Comparison of ENCODE assay signal across 1 cellular context in genomic region chr1:58884706-58885661, GRCh38.
TF ChIP-seq lines count a peak whose summit lies in the region.

No MANE protein-coding gene starts in this region.

TF ChIP-seq in HEK293, 187 proteins besides CTCF, POLR2A, EP300 and RAD21 (continued from another document and continues in another):
- TF ChIP-seq, protein P1, sequence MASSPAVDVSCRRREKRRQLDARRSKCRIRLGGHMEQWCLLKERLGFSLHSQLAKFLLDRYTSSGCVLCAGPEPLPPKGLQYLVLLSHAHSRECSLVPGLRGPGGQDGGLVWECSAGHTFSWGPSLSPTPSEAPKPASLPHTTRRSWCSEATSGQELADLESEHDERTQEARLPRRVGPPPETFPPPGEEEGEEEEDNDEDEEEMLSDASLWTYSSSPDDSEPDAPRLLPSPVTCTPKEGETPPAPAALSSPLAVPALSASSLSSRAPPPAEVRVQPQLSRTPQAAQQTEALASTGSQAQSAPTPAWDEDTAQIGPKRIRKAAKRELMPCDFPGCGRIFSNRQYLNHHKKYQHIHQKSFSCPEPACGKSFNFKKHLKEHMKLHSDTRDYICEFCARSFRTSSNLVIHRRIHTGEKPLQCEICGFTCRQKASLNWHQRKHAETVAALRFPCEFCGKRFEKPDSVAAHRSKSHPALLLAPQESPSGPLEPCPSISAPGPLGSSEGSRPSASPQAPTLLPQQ (tag by site-specific recombination; IDR thresholded peaks at IDR 0.05): no peak
- TF ChIP-seq ZNF658 (tag by site-specific recombination; IDR thresholded peaks at IDR 0.05) (no peak), ZFP69B (tag by site-specific recombination; IDR thresholded peaks at IDR 0.05) (no peak), ZNF214 (tag by site-specific recombination; IDR thresholded peaks at IDR 0.05; ENCODE audit: borderline replicate concordance) (no peak), ZNF26 (tag by site-specific recombination; IDR thresholded peaks at IDR 0.05) (no peak), ZNF555 (tag by site-specific recombination; conservative IDR thresholded peaks at IDR 0.05) (no peak), ZBTB21 (tag by site-specific recombination; IDR thresholded peaks at IDR 0.05) (no peak), ZNF768 (tag by site-specific recombination; IDR thresholded peaks at IDR 0.05) (no peak), ZNF610 (tag by site-specific recombination; IDR thresholded peaks at IDR 0.05; ENCODE audit: borderline replicate concordance) (no peak; the same call in 1 of the 2 replicates), ZNF248 (tag by site-specific recombination; IDR thresholded peaks at IDR 0.05) (no peak), PBX3 (CRISPR knock-in tag; IDR thresholded peaks at IDR 0.05) (no peak), ZNF510 (tag by site-specific recombination; IDR thresholded peaks at IDR 0.05; ENCODE audit: insufficient replicate concordance) (no peak), ZNF394 (tag by site-specific recombination; IDR thresholded peaks at IDR 0.05; ENCODE audit: borderline replicate concordance) (no peak), PRDM4 (tag by site-specific recombination; IDR thresholded peaks at IDR 0.05) (peak; percentile 32; the same call in 1 of the 2 replicates), ZNF311 (tag by site-specific recombination; IDR thresholded peaks at IDR 0.05; ENCODE audit: borderline replicate concordance) (no peak), ZNF398 (tag by site-specific recombination; IDR thresholded peaks at IDR 0.05) (no peak), EGR2 (tag by site-specific recombination; IDR thresholded peaks at IDR 0.05; ENCODE audit: low read depth) (no peak), ZNF302 (tag by site-specific recombination; IDR thresholded peaks at IDR 0.05; ENCODE audit: low read depth) (no peak), ZNF433 (tag by site-specific recombination; IDR thresholded peaks at IDR 0.05; ENCODE audit: low read depth) (no peak), ZNF114 (tag by site-specific recombination; IDR thresholded peaks at IDR 0.05) (no peak), TCF7L2 (IDR thresholded peaks at IDR 0.05; ENCODE audit: borderline replicate concordance, low read depth, low read length) (peak; percentile 98), ZNF132 (tag by site-specific recombination; IDR thresholded peaks at IDR 0.05; ENCODE audit: borderline replicate concordance) (no peak), SCRT1 (tag by site-specific recombination; IDR thresholded peaks at IDR 0.05; ENCODE audit: borderline replicate concordance) (peak; percentile 23; the same call in 1 of the 2 replicates), ZNF596 (tag by site-specific recombination; IDR thresholded peaks at IDR 0.05) (no peak), ZNF19 (tag by site-specific recombination; IDR thresholded peaks at IDR 0.05; ENCODE audit: low read depth) (no peak), OSR2 (tag by site-specific recombination; IDR thresholded peaks at IDR 0.05) (peak; percentile 35; the same call in 1 of the 2 replicates), ZBTB17 (tag by site-specific recombination; IDR thresholded peaks at IDR 0.05) (no peak), ZBTB1 (tag by site-specific recombination; IDR thresholded peaks at IDR 0.05) (no peak), ZNF324 (tag by site-specific recombination; IDR thresholded peaks at IDR 0.05) (no peak), TRIM28 (IDR thresholded peaks at IDR 0.05; ENCODE audit: borderline replicate concordance, low read length) (peak; percentile 80), ZSCAN16 (tag by site-specific recombination; IDR thresholded peaks at IDR 0.05) (no peak), ZNF747 (tag by site-specific recombination; IDR thresholded peaks at IDR 0.05) (no peak), ZNF239 (tag by site-specific recombination; IDR thresholded peaks at IDR 0.05) (no peak), SETDB1 (IDR thresholded peaks at IDR 0.05; ENCODE audit: insufficient read length, low read length) (no peak), SP2 (tag by site-specific recombination; IDR thresholded peaks at IDR 0.05) (no peak), ZNF514 (tag by site-specific recombination; IDR thresholded peaks at IDR 0.05) (no peak), ZNF843 (tag by site-specific recombination; IDR thresholded peaks at IDR 0.05) (0 out of 2 replicates have a peak, but pooled peaks have one; percentile 63), ZNF830 (tag by site-specific recombination; IDR thresholded peaks at IDR 0.05; ENCODE audit: low read depth) (no peak)
- TF ChIP-seq, protein P2, sequence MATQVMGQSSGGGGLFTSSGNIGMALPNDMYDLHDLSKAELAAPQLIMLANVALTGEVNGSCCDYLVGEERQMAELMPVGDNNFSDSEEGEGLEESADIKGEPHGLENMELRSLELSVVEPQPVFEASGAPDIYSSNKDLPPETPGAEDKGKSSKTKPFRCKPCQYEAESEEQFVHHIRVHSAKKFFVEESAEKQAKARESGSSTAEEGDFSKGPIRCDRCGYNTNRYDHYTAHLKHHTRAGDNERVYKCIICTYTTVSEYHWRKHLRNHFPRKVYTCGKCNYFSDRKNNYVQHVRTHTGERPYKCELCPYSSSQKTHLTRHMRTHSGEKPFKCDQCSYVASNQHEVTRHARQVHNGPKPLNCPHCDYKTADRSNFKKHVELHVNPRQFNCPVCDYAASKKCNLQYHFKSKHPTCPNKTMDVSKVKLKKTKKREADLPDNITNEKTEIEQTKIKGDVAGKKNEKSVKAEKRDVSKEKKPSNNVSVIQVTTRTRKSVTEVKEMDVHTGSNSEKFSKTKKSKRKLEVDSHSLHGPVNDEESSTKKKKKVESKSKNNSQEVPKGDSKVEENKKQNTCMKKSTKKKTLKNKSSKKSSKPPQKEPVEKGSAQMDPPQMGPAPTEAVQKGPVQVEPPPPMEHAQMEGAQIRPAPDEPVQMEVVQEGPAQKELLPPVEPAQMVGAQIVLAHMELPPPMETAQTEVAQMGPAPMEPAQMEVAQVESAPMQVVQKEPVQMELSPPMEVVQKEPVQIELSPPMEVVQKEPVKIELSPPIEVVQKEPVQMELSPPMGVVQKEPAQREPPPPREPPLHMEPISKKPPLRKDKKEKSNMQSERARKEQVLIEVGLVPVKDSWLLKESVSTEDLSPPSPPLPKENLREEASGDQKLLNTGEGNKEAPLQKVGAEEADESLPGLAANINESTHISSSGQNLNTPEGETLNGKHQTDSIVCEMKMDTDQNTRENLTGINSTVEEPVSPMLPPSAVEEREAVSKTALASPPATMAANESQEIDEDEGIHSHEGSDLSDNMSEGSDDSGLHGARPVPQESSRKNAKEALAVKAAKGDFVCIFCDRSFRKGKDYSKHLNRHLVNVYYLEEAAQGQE (tag by site-specific recombination; IDR thresholded peaks at IDR 0.05): no peak
- TF ChIP-seq, protein P3, sequence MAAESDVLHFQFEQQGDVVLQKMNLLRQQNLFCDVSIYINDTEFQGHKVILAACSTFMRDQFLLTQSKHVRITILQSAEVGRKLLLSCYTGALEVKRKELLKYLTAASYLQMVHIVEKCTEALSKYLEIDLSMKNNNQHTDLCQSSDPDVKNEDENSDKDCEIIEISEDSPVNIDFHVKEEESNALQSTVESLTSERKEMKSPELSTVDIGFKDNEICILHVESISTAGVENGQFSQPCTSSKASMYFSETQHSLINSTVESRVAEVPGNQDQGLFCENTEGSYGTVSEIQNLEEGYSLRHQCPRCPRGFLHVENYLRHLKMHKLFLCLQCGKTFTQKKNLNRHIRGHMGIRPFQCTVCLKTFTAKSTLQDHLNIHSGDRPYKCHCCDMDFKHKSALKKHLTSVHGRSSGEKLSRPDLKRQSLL (tag by site-specific recombination; IDR thresholded peaks at IDR 0.05): peak; percentile 23; the same call in 1 of the 2 replicates
- TF ChIP-seq, protein P4, sequence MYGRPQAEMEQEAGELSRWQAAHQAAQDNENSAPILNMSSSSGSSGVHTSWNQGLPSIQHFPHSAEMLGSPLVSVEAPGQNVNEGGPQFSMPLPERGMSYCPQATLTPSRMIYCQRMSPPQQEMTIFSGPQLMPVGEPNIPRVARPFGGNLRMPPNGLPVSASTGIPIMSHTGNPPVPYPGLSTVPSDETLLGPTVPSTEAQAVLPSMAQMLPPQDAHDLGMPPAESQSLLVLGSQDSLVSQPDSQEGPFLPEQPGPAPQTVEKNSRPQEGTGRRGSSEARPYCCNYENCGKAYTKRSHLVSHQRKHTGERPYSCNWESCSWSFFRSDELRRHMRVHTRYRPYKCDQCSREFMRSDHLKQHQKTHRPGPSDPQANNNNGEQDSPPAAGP (tag by site-specific recombination; IDR thresholded peaks at IDR 0.05): no peak
- TF ChIP-seq, protein P5, sequence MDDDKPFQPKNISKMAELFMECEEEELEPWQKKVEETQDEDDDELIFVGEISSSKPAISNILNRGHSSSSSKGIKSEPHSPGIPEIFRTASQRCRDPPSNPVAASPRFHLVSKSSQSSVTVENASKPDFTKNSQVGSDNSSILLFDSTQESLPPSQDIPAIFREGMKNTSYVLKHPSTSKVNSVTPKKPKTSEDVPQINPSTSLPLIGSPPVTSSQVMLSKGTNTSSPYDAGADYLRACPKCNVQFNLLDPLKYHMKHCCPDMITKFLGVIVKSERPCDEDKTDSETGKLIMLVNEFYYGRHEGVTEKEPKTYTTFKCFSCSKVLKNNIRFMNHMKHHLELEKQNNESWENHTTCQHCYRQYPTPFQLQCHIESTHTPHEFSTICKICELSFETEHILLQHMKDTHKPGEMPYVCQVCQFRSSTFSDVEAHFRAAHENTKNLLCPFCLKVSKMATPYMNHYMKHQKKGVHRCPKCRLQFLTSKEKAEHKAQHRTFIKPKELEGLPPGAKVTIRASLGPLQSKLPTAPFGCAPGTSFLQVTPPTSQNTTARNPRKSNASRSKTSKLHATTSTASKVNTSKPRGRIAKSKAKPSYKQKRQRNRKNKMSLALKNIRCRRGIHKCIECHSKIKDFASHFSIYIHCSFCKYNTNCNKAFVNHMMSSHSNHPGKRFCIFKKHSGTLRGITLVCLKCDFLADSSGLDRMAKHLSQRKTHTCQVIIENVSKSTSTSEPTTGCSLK (tag by site-specific recombination; IDR thresholded peaks at IDR 0.05): no peak
- TF ChIP-seq, protein P6, sequence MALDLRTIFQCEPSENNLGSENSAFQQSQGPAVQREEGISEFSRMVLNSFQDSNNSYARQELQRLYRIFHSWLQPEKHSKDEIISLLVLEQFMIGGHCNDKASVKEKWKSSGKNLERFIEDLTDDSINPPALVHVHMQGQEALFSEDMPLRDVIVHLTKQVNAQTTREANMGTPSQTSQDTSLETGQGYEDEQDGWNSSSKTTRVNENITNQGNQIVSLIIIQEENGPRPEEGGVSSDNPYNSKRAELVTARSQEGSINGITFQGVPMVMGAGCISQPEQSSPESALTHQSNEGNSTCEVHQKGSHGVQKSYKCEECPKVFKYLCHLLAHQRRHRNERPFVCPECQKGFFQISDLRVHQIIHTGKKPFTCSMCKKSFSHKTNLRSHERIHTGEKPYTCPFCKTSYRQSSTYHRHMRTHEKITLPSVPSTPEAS (tag by site-specific recombination; IDR thresholded peaks at IDR 0.05): no peak
- TF ChIP-seq, protein P7, sequence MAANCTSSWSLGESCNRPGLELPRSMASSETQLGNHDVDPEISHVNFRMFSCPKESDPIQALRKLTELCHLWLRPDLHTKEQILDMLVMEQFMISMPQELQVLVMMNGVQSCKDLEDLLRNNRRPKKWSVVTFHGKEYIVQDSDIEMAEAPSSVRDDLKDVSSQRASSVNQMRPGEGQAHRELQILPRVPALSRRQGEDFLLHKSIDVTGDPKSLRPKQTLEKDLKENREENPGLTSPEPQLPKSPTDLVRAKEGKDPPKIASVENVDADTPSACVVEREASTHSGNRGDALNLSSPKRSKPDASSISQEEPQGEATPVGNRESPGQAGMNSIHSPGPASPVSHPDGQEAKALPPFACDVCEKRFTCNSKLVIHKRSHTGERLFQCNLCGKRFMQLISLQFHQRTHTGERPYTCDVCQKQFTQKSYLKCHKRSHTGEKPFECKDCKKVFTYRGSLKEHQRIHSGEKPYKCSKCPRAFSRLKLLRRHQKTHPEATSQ (tag by site-specific recombination; IDR thresholded peaks at IDR 0.05): no peak
